In the genomic region with DNA sequence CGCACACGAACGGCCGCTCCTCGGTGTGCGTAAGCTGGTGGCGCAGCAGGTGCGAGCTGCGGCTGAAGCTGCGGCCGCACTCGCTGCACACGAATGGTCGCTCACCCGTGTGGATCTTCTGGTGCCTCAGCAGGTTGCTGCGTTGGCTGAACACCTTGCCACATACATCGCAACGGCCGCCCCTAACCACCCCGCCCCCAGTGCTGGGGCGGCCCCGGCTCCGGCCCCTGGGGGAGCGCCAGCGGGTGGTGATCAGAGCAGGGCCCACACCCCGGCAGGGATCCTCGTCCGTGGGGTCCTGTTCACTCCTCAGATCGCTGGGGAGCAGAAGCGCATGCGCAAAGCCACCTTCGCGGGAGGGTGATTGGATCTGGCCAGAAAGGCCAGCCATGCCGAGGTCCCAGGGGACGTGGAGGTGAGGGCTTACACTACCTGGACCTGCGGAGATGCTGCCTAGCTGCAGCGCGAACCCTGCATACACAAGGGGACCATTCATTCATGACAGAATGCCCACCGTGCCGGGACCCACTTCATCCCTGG, we compare ENCODE assay signal across 8 cellular contexts. TPM values are rescaled to one million over a fixed set of nuclear protein-coding genes. Genes with fewer than 3 reads are reported as not detected.
DNase-seq lines count a peak whose midpoint lies in the region; ATAC-seq and TF ChIP-seq lines count a peak whose summit lies in the region.

No MANE protein-coding gene starts in this region.

- no peaks in the 10 kb centered on the region for H3K9me3 ChIP-seq in OCI-LY1 (ENCODE audit: low read length)
- no peaks in the 10 kb centered on the region for H3K9me3 ChIP-seq in endodermal cell (ENCODE audit: control insufficient read depth, low read length)
- no peaks in the 10 kb centered on the region for H3K9me3 ChIP-seq in osteoblast (ENCODE audit: low read depth, low read length)

- H3F3A ChIP-seq in OCI-LY1 (ENCODE audit: insufficient read depth, low read length): peaks cover 18% of the 10 kb centered on the region

- DNase-seq in CD14-positive monocyte (ENCODE audit: low spot score): peak; percentile 22
- peak; percentile 68 for DNase-seq in endodermal cell
- DNase-seq in osteoblast (ENCODE audit: insufficient read length, low spot score, missing footprints): peak; percentile 80
- DNase-seq in dermis blood vessel endothelial cell: no peak

- H3K27me3 Mint-ChIP-seq in CD14-positive monocyte (ENCODE audit: low read depth in 3 of 3) (peaks cover 39 to 45% (median 39%) of the 10 kb centered on the region in 3 donors), endodermal cell (ENCODE audit: insufficient read depth) (peaks cover 2% of the 10 kb centered on the region)

- TF ChIP-seq CTCF in CD14-positive monocyte (IDR thresholded peaks at IDR 0.05): no peak
- no peak for TF ChIP-seq CTCF in OCI-LY1 (IDR thresholded peaks at IDR 0.05; ENCODE audit: low read length)
- no peak for TF ChIP-seq CTCF in endodermal cell (conservative IDR thresholded peaks at IDR 0.05)
- no peak for TF ChIP-seq CTCF in osteoblast (IDR thresholded peaks at IDR 0.05; ENCODE audit: extremely low read depth, low read depth, low read length)

- no peak for ATAC-seq in GM19351 (IDR thresholded peaks at IDR 0.05; ENCODE audit: unreplicated experiment)
- ATAC-seq in GM19035 (IDR thresholded peaks at IDR 0.05; ENCODE audit: unreplicated experiment): no peak
- no peak for ATAC-seq in HG03439 (IDR thresholded peaks at IDR 0.05; ENCODE audit: unreplicated experiment)

- H3K4me1 ChIP-seq in OCI-LY1 (ENCODE audit: insufficient read depth, low read length, severe bottlenecking) (peaks cover 45% of the 10 kb centered on the region), endodermal cell (ENCODE audit: control insufficient read depth, insufficient read depth, low read length) (no peaks in the 10 kb centered on the region), osteoblast (ENCODE audit: insufficient read depth, low read length) (peaks cover 23% of the 10 kb centered on the region)

- H3K27ac Mint-ChIP-seq in CD14-positive monocyte (peak overlapping the region in 2 of 7 donors; percentile 16 to 40), endodermal cell (no peak overlapping the region)

- intact Hi-C loops in CD14-positive monocyte (cut with micrococcal nuclease): no loop called here

- H3K4me2 ChIP-seq in OCI-LY1 (ENCODE audit: low read length) (peak overlapping the region; percentile 69), osteoblast (ENCODE audit: insufficient read depth, low read length) (peak overlapping the region; percentile 78)

- no peaks in the 10 kb centered on the region for H3K9me2 ChIP-seq in OCI-LY1 (ENCODE audit: low read depth, low read length)

- H3K9me3 Mint-ChIP-seq in CD14-positive monocyte (peaks cover 0 to 17% (median 8%) of the 10 kb centered on the region in 7 donors), endodermal cell (no peaks in the 10 kb centered on the region)

- peaks cover 40% of the 10 kb centered on the region for H3K4me1 Mint-ChIP-seq in CD14-positive monocyte
- H3K4me1 Mint-ChIP-seq in endodermal cell: no peaks in the 10 kb centered on the region

- peak overlapping the region; percentile 67; the same call in 1 of the 2 replicates for H3K9ac ChIP-seq in OCI-LY1 (ENCODE audit: low read length)
- no peak overlapping the region for H3K9ac ChIP-seq in endodermal cell (ENCODE audit: extremely low read depth, low read length, poor library complexity, severe bottlenecking)

- H3K36me3 Mint-ChIP-seq in CD14-positive monocyte: peaks cover 16 to 21% of the 10 kb centered on the region in 2 donors
- peaks cover 14% of the 10 kb centered on the region for H3K36me3 Mint-ChIP-seq in endodermal cell (ENCODE audit: low read depth)

- 53 to 58% methylated on average over 40 of the region's 40 CpGs for WGBS in endodermal cell (ENCODE audit: insufficient coverage in 1 of 2, insufficient read length in 1 of 2), 2 experiments

- H3K79me2 ChIP-seq in OCI-LY1 (ENCODE audit: insufficient read depth, low read length) (no peaks in the 10 kb centered on the region), osteoblast (ENCODE audit: insufficient read depth, low read length) (peaks cover under 1% of the 10 kb centered on the region)

- H4K20me1 ChIP-seq in OCI-LY1 (ENCODE audit: insufficient read depth, low read length) (no peaks in the 10 kb centered on the region), osteoblast (ENCODE audit: insufficient read depth, low read length) (no peaks in the 10 kb centered on the region)

- peaks cover 9% of the 10 kb centered on the region; the same call in 1 of the 2 replicates for H3K36me3 ChIP-seq in OCI-LY1 (ENCODE audit: insufficient read depth, low read length)
- H3K36me3 ChIP-seq in endodermal cell (ENCODE audit: control insufficient read depth, insufficient read depth, low read length): peaks cover 10% of the 10 kb centered on the region
- H3K36me3 ChIP-seq in osteoblast (ENCODE audit: insufficient read depth, low read length): peaks cover 14% of the 10 kb centered on the region

- H3K27me3 ChIP-seq in OCI-LY1 (ENCODE audit: insufficient read depth, low read length): no peaks in the 10 kb centered on the region
- H3K27me3 ChIP-seq in endodermal cell (ENCODE audit: control insufficient read depth, insufficient read depth, low read length, poor library complexity, severe bottlenecking): peaks cover 6% of the 10 kb centered on the region
- peaks cover 6% of the 10 kb centered on the region for H3K27me3 ChIP-seq in osteoblast (ENCODE audit: insufficient read depth, low read length)

- H3K4me3 Mint-ChIP-seq in CD14-positive monocyte: peak overlapping the region; percentile 53 to 86
- H3K4me3 Mint-ChIP-seq in endodermal cell: no peak overlapping the region

- H3K4me3 ChIP-seq in OCI-LY1 (ENCODE audit: low read depth, low read length, poor library complexity, severe bottlenecking) (peak overlapping the region; percentile 59), endodermal cell (ENCODE audit: low read length) (no peak overlapping the region), osteoblast (ENCODE audit: insufficient read depth, low read length) (peak overlapping the region; percentile 53)

- no peak overlapping the region for H2AFZ ChIP-seq in OCI-LY1 (ENCODE audit: low read length)
- no peak overlapping the region for H2AFZ ChIP-seq in osteoblast (ENCODE audit: low read length)

- peak overlapping the region; percentile 99 for H3K27ac ChIP-seq in OCI-LY1 (ENCODE audit: low read depth, low read length, poor library complexity, severe bottlenecking)
- no peak overlapping the region for H3K27ac ChIP-seq in endodermal cell (ENCODE audit: low read depth, low read length)
- no peak overlapping the region for H3K27ac ChIP-seq in osteoblast (ENCODE audit: low read depth, low read length)

RNA-seq across cellular contexts. Expression of a gene that starts 4.7 kb away (rescaled TPM):
- 10 to 100 TPM in 1 of 2 donors, 1 to 10 TPM in 1; 7.8 to 14.3 TPM for polyA plus RNA-seq in CD14-positive monocyte
- 100 to 1,000 TPM in 1 of 2 donors, 10 to 100 TPM in 1; 90.8 to 116 TPM for total RNA-seq in endodermal cell
- 92.6 TPM for polyA plus RNA-seq in endodermal cell (2013, experiment 1 of 2)
- 101 TPM for polyA plus RNA-seq in endodermal cell (2013, experiment 2 of 2)
- 54.6 and 56.6 TPM in 2 replicates for total RNA-seq in osteoblast
- total RNA-seq in dermis blood vessel endothelial cell: 58.9 and 67.6 TPM in 2 replicates

RNA-seq across cellular contexts. Expression of a gene that starts 8.2 kb away (rescaled TPM):
- 100 to 1,000 TPM; 290 to 323 TPM for polyA plus RNA-seq in CD14-positive monocyte
- total RNA-seq in endodermal cell (100 to 1,000 TPM in 1 of 2 donors, 10 to 100 TPM in 1; 97.7 to 147 TPM), osteoblast (98.1 and 106 TPM in 2 replicates), dermis blood vessel endothelial cell (84.6 and 107 TPM in 2 replicates)
- 99.3 TPM for polyA plus RNA-seq in endodermal cell (2013, experiment 1 of 2)
- polyA plus RNA-seq in endodermal cell (2013, experiment 2 of 2): 93.6 TPM

RNA-seq across cellular contexts. Expression of a gene that starts 10.0 kb away (rescaled TPM):
- polyA plus RNA-seq in CD14-positive monocyte: 1 to 10 TPM; 1.6 to 1.7 TPM
- 10 to 100 TPM; 24.3 to 33.1 TPM for total RNA-seq in endodermal cell
- polyA plus RNA-seq in endodermal cell (2013, experiment 1 of 2): 26.1 TPM
- 22.6 TPM for polyA plus RNA-seq in endodermal cell (2013, experiment 2 of 2)
- 22.7 and 23.9 TPM in 2 replicates for total RNA-seq in osteoblast
- 14.5 and 15.8 TPM in 2 replicates for total RNA-seq in dermis blood vessel endothelial cell

RNA-seq across cellular contexts. Expression of a gene that starts 19.2 kb away (rescaled TPM):
- 10 to 100 TPM; 16.2 to 35.0 TPM for polyA plus RNA-seq in CD14-positive monocyte
- 100 to 1,000 TPM; 809 to 859 TPM for total RNA-seq in endodermal cell
- polyA plus RNA-seq in endodermal cell (2013, experiment 1 of 2): 758 TPM
- polyA plus RNA-seq in endodermal cell (2013, experiment 2 of 2): 628 TPM
- total RNA-seq in osteoblast: 224 and 248 TPM in 2 replicates
- total RNA-seq in dermis blood vessel endothelial cell: 259 and 492 TPM in 2 replicates

RNA-seq across cellular contexts. Expression of a gene that starts 43.5 kb away (rescaled TPM):
- polyA plus RNA-seq in CD14-positive monocyte: 1 to 10 TPM; 2.2 to 2.6 TPM
- 10 to 100 TPM; 19.0 to 19.4 TPM for total RNA-seq in endodermal cell
- 19.3 TPM for polyA plus RNA-seq in endodermal cell (2013, experiment 1 of 2)
- 18.3 TPM for polyA plus RNA-seq in endodermal cell (2013, experiment 2 of 2)
- total RNA-seq in osteoblast: 6.9 and 8.5 TPM in 2 replicates
- total RNA-seq in dermis blood vessel endothelial cell: 6.1 and 9.3 TPM in 2 replicates
